1 cellular context compared by ENCODE assay signal in the genomic region with DNA sequence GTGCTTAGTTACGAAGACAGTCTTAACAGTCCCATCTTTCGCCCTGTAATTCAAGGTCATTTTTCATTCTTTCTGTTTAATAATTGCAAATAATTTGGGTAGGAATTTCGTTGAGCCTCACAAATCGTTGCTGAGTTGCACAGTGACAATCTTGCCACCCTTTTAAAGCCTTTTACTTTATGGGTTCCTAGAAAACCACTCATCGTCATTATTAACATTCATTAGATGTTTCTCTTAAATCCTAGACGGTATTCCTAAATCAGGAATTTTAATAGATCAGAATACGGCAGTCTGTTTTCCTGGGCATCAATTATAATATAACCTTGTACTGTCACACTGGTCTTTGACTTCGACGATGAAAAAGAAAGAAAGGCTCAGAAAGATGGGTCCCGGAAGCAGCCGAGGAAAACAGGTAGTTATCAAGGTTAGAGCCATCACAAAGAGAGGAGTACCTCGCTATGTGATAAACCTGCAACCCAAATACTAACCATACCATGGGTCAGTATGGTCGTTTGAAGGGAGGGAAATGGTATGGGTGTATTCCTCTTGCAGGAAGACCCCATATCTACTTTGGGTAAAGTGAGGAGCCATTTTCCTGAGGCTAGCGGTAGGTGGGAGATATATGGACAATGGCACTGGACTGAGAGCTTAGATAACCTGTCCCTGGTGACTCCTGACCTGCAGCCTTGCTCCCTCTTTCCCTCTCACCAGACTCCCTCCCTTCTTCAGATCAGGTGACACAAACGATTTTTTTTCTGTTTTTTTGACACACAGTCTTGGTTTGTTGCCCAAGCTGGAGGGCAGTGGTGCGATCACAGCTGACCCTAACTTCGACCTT.
TF ChIP-seq lines count a peak whose summit lies in the region.

No MANE protein-coding gene starts in this region.

TF ChIP-seq in HepG2, 621 proteins besides CTCF, POLR2A, EP300 and RAD21 (continued from another document and continues in another):
- TF ChIP-seq, protein P1, sequence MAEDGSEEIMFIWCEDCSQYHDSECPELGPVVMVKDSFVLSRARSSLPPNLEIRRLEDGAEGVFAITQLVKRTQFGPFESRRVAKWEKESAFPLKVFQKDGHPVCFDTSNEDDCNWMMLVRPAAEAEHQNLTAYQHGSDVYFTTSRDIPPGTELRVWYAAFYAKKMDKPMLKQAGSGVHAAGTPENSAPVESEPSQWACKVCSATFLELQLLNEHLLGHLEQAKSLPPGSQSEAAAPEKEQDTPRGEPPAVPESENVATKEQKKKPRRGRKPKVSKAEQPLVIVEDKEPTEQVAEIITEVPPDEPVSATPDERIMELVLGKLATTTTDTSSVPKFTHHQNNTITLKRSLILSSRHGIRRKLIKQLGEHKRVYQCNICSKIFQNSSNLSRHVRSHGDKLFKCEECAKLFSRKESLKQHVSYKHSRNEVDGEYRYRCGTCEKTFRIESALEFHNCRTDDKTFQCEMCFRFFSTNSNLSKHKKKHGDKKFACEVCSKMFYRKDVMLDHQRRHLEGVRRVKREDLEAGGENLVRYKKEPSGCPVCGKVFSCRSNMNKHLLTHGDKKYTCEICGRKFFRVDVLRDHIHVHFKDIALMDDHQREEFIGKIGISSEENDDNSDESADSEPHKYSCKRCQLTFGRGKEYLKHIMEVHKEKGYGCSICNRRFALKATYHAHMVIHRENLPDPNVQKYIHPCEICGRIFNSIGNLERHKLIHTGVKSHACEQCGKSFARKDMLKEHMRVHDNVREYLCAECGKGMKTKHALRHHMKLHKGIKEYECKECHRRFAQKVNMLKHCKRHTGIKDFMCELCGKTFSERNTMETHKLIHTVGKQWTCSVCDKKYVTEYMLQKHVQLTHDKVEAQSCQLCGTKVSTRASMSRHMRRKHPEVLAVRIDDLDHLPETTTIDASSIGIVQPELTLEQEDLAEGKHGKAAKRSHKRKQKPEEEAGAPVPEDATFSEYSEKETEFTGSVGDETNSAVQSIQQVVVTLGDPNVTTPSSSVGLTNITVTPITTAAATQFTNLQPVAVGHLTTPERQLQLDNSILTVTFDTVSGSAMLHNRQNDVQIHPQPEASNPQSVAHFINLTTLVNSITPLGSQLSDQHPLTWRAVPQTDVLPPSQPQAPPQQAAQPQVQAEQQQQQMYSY (CRISPR knock-in tag; IDR thresholded peaks at IDR 0.05): no peak
- TF ChIP-seq SUZ12 (IDR thresholded peaks at IDR 0.05; ENCODE audit: low read depth, low read length) (no peak), ZNF781 (CRISPR knock-in tag; IDR thresholded peaks at IDR 0.05; ENCODE audit: borderline replicate concordance, not compliant biosample characterization) (no peak), GATAD1 (CRISPR knock-in tag; IDR thresholded peaks at IDR 0.05) (no peak), HOXA9 (CRISPR knock-in tag; IDR thresholded peaks at IDR 0.05; ENCODE audit: borderline replicate concordance) (no peak), KAT8 (CRISPR knock-in tag; IDR thresholded peaks at IDR 0.05) (no peak), GLI4 (CRISPR knock-in tag; IDR thresholded peaks at IDR 0.05; ENCODE audit: borderline replicate concordance) (peak; percentile 22; the same call in 1 of the 2 replicates), NR2F1 (CRISPR knock-in tag; IDR thresholded peaks at IDR 0.05) (no peak), ZNF660 (CRISPR knock-in tag; IDR thresholded peaks at IDR 0.05; ENCODE audit: borderline replicate concordance, low read depth) (no peak), ZFP36L1 (CRISPR knock-in tag; IDR thresholded peaks at IDR 0.05) (no peak), NCOA1 (CRISPR knock-in tag; IDR thresholded peaks at IDR 0.05) (peak; percentile 86; the same call in 1 of the 2 replicates), ZFAT (CRISPR knock-in tag; conservative IDR thresholded peaks at IDR 0.05) (no peak), ARHGAP35 (CRISPR knock-in tag; IDR thresholded peaks at IDR 0.05; ENCODE audit: borderline replicate concordance) (no peak), HNRNPLL (IDR thresholded peaks at IDR 0.05; ENCODE audit: low read depth, low read length, poor library complexity, severe bottlenecking) (no peak), ZNF432 (CRISPR knock-in tag; IDR thresholded peaks at IDR 0.05; ENCODE audit: borderline replicate concordance) (no peak), ZMYM2 (CRISPR knock-in tag; IDR thresholded peaks at IDR 0.05) (no peak), YEATS2 (CRISPR knock-in tag; IDR thresholded peaks at IDR 0.05; ENCODE audit: borderline replicate concordance) (no peak), MXI1 (IDR thresholded peaks at IDR 0.05; ENCODE audit: borderline replicate concordance, low read depth, low read length) (peak; percentile 23; the same call in 1 of the 3 replicates), SALL2 (CRISPR knock-in tag; IDR thresholded peaks at IDR 0.05) (no peak), GATAD2A (CRISPR knock-in tag; IDR thresholded peaks at IDR 0.05) (no peak), ZNF720 (CRISPR knock-in tag; IDR thresholded peaks at IDR 0.05) (no peak), ZNF672 (CRISPR knock-in tag; IDR thresholded peaks at IDR 0.05) (no peak), ZNF235 (CRISPR knock-in tag; IDR thresholded peaks at IDR 0.05; ENCODE audit: borderline replicate concordance) (no peak), ZBTB1 (CRISPR knock-in tag; IDR thresholded peaks at IDR 0.05; ENCODE audit: borderline replicate concordance) (no peak), ZNF83 (CRISPR knock-in tag; IDR thresholded peaks at IDR 0.05; ENCODE audit: borderline replicate concordance) (0 out of 2 replicates have a peak, but pooled peaks have one; percentile 40), MBD4 (IDR thresholded peaks at IDR 0.05; ENCODE audit: borderline replicate concordance, low read length) (no peak), ZNF546 (CRISPR knock-in tag; conservative IDR thresholded peaks at IDR 0.05) (no peak), TP53 (CRISPR knock-in tag; conservative IDR thresholded peaks at IDR 0.05) (no peak)
- TF ChIP-seq, protein P2, sequence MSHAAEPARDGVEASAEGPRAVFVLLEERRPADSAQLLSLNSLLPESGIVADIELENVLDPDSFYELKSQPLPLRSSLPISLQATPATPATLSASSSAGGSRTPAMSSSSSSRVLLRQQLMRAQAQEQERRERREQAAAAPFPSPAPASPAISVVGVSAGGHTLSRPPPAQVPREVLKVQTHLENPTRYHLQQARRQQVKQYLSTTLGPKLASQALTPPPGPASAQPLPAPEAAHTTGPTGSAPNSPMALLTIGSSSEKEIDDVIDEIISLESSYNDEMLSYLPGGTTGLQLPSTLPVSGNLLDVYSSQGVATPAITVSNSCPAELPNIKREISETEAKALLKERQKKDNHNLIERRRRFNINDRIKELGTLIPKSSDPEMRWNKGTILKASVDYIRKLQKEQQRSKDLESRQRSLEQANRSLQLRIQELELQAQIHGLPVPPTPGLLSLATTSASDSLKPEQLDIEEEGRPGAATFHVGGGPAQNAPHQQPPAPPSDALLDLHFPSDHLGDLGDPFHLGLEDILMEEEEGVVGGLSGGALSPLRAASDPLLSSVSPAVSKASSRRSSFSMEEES (CRISPR knock-in tag; IDR thresholded peaks at IDR 0.05): 0 out of 2 replicates have a peak, but pooled peaks have one; percentile 37
- TF ChIP-seq, protein P3, sequence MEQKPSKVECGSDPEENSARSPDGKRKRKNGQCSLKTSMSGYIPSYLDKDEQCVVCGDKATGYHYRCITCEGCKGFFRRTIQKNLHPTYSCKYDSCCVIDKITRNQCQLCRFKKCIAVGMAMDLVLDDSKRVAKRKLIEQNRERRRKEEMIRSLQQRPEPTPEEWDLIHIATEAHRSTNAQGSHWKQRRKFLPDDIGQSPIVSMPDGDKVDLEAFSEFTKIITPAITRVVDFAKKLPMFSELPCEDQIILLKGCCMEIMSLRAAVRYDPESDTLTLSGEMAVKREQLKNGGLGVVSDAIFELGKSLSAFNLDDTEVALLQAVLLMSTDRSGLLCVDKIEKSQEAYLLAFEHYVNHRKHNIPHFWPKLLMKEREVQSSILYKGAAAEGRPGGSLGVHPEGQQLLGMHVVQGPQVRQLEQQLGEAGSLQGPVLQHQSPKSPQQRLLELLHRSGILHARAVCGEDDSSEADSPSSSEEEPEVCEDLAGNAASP (CRISPR knock-in tag; IDR thresholded peaks at IDR 0.05; ENCODE audit: borderline replicate concordance): 0 out of 2 replicates have a peak, but pooled peaks have one; percentile 30
- TF ChIP-seq, protein P4, sequence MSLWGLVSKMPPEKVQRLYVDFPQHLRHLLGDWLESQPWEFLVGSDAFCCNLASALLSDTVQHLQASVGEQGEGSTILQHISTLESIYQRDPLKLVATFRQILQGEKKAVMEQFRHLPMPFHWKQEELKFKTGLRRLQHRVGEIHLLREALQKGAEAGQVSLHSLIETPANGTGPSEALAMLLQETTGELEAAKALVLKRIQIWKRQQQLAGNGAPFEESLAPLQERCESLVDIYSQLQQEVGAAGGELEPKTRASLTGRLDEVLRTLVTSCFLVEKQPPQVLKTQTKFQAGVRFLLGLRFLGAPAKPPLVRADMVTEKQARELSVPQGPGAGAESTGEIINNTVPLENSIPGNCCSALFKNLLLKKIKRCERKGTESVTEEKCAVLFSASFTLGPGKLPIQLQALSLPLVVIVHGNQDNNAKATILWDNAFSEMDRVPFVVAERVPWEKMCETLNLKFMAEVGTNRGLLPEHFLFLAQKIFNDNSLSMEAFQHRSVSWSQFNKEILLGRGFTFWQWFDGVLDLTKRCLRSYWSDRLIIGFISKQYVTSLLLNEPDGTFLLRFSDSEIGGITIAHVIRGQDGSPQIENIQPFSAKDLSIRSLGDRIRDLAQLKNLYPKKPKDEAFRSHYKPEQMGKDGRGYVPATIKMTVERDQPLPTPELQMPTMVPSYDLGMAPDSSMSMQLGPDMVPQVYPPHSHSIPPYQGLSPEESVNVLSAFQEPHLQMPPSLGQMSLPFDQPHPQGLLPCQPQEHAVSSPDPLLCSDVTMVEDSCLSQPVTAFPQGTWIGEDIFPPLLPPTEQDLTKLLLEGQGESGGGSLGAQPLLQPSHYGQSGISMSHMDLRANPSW (CRISPR knock-in tag; IDR thresholded peaks at IDR 0.05; ENCODE audit: borderline replicate concordance): 0 out of 2 replicates have a peak, but pooled peaks have one; percentile 52
- TF ChIP-seq, protein P5, sequence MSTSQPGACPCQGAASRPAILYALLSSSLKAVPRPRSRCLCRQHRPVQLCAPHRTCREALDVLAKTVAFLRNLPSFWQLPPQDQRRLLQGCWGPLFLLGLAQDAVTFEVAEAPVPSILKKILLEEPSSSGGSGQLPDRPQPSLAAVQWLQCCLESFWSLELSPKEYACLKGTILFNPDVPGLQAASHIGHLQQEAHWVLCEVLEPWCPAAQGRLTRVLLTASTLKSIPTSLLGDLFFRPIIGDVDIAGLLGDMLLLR (CRISPR knock-in tag; IDR thresholded peaks at IDR 0.05): no peak
- TF ChIP-seq, protein P6, sequence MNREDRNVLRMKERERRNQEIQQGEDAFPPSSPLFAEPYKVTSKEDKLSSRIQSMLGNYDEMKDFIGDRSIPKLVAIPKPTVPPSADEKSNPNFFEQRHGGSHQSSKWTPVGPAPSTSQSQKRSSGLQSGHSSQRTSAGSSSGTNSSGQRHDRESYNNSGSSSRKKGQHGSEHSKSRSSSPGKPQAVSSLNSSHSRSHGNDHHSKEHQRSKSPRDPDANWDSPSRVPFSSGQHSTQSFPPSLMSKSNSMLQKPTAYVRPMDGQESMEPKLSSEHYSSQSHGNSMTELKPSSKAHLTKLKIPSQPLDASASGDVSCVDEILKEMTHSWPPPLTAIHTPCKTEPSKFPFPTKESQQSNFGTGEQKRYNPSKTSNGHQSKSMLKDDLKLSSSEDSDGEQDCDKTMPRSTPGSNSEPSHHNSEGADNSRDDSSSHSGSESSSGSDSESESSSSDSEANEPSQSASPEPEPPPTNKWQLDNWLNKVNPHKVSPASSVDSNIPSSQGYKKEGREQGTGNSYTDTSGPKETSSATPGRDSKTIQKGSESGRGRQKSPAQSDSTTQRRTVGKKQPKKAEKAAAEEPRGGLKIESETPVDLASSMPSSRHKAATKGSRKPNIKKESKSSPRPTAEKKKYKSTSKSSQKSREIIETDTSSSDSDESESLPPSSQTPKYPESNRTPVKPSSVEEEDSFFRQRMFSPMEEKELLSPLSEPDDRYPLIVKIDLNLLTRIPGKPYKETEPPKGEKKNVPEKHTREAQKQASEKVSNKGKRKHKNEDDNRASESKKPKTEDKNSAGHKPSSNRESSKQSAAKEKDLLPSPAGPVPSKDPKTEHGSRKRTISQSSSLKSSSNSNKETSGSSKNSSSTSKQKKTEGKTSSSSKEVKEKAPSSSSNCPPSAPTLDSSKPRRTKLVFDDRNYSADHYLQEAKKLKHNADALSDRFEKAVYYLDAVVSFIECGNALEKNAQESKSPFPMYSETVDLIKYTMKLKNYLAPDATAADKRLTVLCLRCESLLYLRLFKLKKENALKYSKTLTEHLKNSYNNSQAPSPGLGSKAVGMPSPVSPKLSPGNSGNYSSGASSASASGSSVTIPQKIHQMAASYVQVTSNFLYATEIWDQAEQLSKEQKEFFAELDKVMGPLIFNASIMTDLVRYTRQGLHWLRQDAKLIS (CRISPR knock-in tag; IDR thresholded peaks at IDR 0.05): no peak
- TF ChIP-seq, protein P7, sequence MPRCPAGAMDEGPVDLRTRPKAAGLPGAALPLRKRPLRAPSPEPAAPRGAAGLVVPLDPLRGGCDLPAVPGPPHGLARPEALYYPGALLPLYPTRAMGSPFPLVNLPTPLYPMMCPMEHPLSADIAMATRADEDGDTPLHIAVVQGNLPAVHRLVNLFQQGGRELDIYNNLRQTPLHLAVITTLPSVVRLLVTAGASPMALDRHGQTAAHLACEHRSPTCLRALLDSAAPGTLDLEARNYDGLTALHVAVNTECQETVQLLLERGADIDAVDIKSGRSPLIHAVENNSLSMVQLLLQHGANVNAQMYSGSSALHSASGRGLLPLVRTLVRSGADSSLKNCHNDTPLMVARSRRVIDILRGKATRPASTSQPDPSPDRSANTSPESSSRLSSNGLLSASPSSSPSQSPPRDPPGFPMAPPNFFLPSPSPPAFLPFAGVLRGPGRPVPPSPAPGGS (CRISPR knock-in tag; IDR thresholded peaks at IDR 0.05): no peak
- TF ChIP-seq, protein P8, sequence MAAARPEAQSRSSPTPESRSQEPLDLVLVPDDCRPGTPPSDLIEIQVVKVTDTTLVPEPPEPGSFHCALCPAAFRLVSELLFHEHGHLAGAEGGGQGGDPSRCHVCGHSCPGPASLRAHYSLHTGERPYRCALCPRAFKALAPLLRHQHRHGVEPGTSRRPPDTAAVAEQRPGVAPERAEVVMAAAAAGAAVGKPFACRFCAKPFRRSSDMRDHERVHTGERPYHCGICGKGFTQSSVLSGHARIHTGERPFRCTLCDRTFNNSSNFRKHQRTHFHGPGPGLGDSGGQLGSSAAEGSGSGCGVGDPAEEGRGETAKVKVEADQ (CRISPR knock-in tag; IDR thresholded peaks at IDR 0.05; ENCODE audit: borderline replicate concordance): no peak
- TF ChIP-seq, protein P9, sequence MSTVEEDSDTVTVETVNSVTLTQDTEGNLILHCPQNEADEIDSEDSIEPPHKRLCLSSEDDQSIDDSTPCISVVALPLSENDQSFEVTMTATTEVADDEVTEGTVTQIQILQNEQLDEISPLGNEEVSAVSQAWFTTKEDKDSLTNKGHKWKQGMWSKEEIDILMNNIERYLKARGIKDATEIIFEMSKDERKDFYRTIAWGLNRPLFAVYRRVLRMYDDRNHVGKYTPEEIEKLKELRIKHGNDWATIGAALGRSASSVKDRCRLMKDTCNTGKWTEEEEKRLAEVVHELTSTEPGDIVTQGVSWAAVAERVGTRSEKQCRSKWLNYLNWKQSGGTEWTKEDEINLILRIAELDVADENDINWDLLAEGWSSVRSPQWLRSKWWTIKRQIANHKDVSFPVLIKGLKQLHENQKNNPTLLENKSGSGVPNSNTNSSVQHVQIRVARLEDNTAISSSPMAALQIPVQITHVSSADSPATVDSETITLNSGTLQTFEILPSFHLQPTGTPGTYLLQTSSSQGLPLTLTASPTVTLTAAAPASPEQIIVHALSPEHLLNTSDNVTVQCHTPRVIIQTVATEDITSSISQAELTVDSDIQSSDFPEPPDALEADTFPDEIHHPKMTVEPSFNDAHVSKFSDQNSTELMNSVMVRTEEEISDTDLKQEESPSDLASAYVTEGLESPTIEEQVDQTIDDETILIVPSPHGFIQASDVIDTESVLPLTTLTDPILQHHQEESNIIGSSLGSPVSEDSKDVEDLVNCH (CRISPR knock-in tag; IDR thresholded peaks at IDR 0.05): 0 out of 2 replicates have a peak, but pooled peaks have one; percentile 62
